In genomic region chr16:19067349-19068236, GRCh38 we compare ENCODE assay signal across 1 cellular context.
TF ChIP-seq lines count a peak whose summit lies in the region.

COQ7 (plus strand) TSS chr16:19067614; CDS start chr16:19067665, 51 bp downstream.

TF ChIP-seq in A549, 52 proteins besides CTCF, POLR2A, EP300 and RAD21 (continued from another document):
- TF ChIP-seq HMGXB4 (CRISPR knock-in tag; IDR thresholded peaks at IDR 0.05; ENCODE audit: borderline replicate concordance) (0 out of 2 replicates have a peak, but pooled peaks have one; percentile 6), RNF2 (IDR thresholded peaks at IDR 0.05; ENCODE audit: borderline replicate concordance, low read depth) (no peak), CEBPB (IDR thresholded peaks at IDR 0.05) (peak; percentile 72 to 89; a peak in 3 of 4 replicates), EHF (CRISPR knock-in tag; IDR thresholded peaks at IDR 0.05) (no peak), TP53 (CRISPR knock-in tag; IDR thresholded peaks at IDR 0.05) (0 out of 2 replicates have a peak, but pooled peaks have one; percentile 26), HOXB13 (CRISPR knock-in tag; IDR thresholded peaks at IDR 0.05; ENCODE audit: low read depth) (no peak), NFE2L2 (conservative IDR thresholded peaks at IDR 0.05; ENCODE audit: low read length) (no peak), BCL3 (IDR thresholded peaks at IDR 0.05) (no peak), ZFP36 (IDR thresholded peaks at IDR 0.05; ENCODE audit: borderline replicate concordance, partially characterized antibody) (no peak), CBX8 (IDR thresholded peaks at IDR 0.05) (no peak), REST (IDR thresholded peaks at IDR 0.05) (peak; percentile 15; the same call in 1 of the 2 replicates), RARB (CRISPR knock-in tag; IDR thresholded peaks at IDR 0.05) (peak; percentile 37; the same call in 1 of the 2 replicates), ELK1 (IDR thresholded peaks at IDR 0.05; ENCODE audit: low read depth, low read length) (no peak), CHD4 (IDR thresholded peaks at IDR 0.05; ENCODE audit: borderline replicate concordance) (no peak), ZSCAN20 (CRISPR knock-in tag; IDR thresholded peaks at IDR 0.05) (no peak), FOSB (CRISPR knock-in tag; IDR thresholded peaks at IDR 0.05) (no peak), SMC3 (IDR thresholded peaks at IDR 0.05) (no peak), PBX3 (IDR thresholded peaks at IDR 0.05) (peak; percentile 97), POLR2AphosphoS2 (conservative IDR thresholded peaks at IDR 0.05; ENCODE audit: low read length) (no peak; the same call in 1 of the 2 replicates), MAFK (IDR thresholded peaks at IDR 0.05; ENCODE audit: partially characterized antibody) (peak; percentile 82), CBX2 (IDR thresholded peaks at IDR 0.05; ENCODE audit: borderline replicate concordance, low read depth) (no peak), RCOR1 (IDR thresholded peaks at IDR 0.05; ENCODE audit: low read depth, low read length) (0 out of 2 replicates have a peak, but pooled peaks have one; percentile 10), HOXB5 (CRISPR knock-in tag; IDR thresholded peaks at IDR 0.05) (0 out of 2 replicates have a peak, but pooled peaks have one; percentile 32)
